In the genomic region with DNA sequence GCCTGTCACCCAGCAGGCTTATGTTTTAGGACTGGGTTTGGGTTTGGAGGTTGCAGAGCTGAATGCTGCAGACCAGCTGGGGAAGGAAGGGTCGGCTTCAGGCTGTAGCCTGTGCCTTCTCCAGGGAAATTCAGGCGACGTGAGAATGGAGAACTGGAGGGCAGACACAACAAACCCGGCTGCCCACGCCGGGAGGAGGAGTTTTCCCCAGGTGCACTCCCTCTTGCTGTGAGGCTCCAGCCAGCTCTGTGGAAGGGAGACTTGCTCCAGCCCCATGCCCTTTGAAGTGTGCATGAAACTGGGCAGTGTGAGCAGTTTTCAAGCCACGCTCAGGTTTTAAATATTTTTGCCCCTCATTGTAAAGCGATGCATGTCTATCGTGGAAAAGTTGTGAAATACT, we compare ENCODE assay signal across 15 cellular contexts.
"Had no signal": no experiment of that assay in that cellular context is flagged by ENCODE, and none has a peak within 500 bp of the region (broad histone marks: within the 10 kb centered on the region; RNA-seq: fewer than 3 reads in every experiment).

No MANE protein-coding gene starts in this region.

- H3K4me3 Mint-ChIP-seq: activated B cell treated with CpG ODN at 0.5 μM for 24 hours; activated CD4-positive, alpha-beta T cell treated with anti-CD3 and anti-CD28 coated beads, Interleukin-2, amount 10 ng/mL, durations not matched to agents 7 days and 5 days; activated naive CD4-positive, alpha-beta T cell treated with anti-CD3 and anti-CD28 coated beads for 36 hours; activated naive CD8-positive, alpha-beta T cell treated with anti-CD3 and anti-CD28 coated beads, Interleukin-2, amount 50 U/mL, for 24 hours; effector memory CD8-positive, alpha-beta T cell; naive B cell; stimulated activated effector memory CD8-positive, alpha-beta T cell treated with anti-CD3 and anti-CD28 coated beads, Interleukin-12 subunit alpha, Interleukin-12 subunit beta, amount 100 ng/mL, for 72 hours; T-helper 1 cell treated with Interleukin-12 subunit alpha and Interleukin-12 subunit beta and Interleukin-4 antibody, amounts not matched to agents 30 μg/mL and 1 μg/mL, for 36 hours had no signal

- H3K27ac ChIP-seq: breast epithelium, left lung, tibial artery had no signal

- H3K9me3 Mint-ChIP-seq: activated B cell treated with CpG ODN at 0.5 μM for 24 hours; activated CD4-positive, alpha-beta T cell treated with anti-CD3 and anti-CD28 coated beads, Interleukin-2, amount 10 ng/mL, durations not matched to agents 7 days and 5 days; activated naive CD4-positive, alpha-beta T cell treated with anti-CD3 and anti-CD28 coated beads for 36 hours; activated naive CD8-positive, alpha-beta T cell treated with anti-CD3 and anti-CD28 coated beads, Interleukin-2, amount 50 U/mL, for 24 hours; effector memory CD8-positive, alpha-beta T cell; naive B cell; stimulated activated effector memory CD8-positive, alpha-beta T cell treated with anti-CD3 and anti-CD28 coated beads, Interleukin-12 subunit alpha, Interleukin-12 subunit beta, amount 100 ng/mL, for 72 hours; T-helper 1 cell treated with Interleukin-12 subunit alpha and Interleukin-12 subunit beta and Interleukin-4 antibody, amounts not matched to agents 30 μg/mL and 1 μg/mL, for 36 hours had no signal

- ATAC-seq: activated naive CD8-positive, alpha-beta T cell treated with anti-CD3 and anti-CD28 coated beads, Interleukin-2, amount 50 U/mL, for 24 hours; effector memory CD8-positive, alpha-beta T cell; left lung had no signal

- DNase-seq: activated B cell treated with CpG ODN at 0.5 μM for 24 hours; activated naive CD4-positive, alpha-beta T cell treated with anti-CD3 and anti-CD28 coated beads for 36 hours; activated naive CD8-positive, alpha-beta T cell treated with anti-CD3 and anti-CD28 coated beads, Interleukin-2, amount 50 U/mL, for 24 hours; aorta; dermis blood vessel endothelial cell; effector memory CD8-positive, alpha-beta T cell; head of caudate nucleus; left lung; mammary epithelial cell; naive B cell had no signal

- H3K4me1 Mint-ChIP-seq: activated B cell treated with CpG ODN at 0.5 μM for 24 hours; activated naive CD8-positive, alpha-beta T cell treated with anti-CD3 and anti-CD28 coated beads, Interleukin-2, amount 50 U/mL, for 24 hours; naive B cell; stimulated activated effector memory CD8-positive, alpha-beta T cell treated with anti-CD3 and anti-CD28 coated beads, Interleukin-12 subunit alpha, Interleukin-12 subunit beta, amount 100 ng/mL, for 72 hours had no signal

- H3K27me3 ChIP-seq: breast epithelium, left lung, tibial artery had no signal

- H3K4me1 ChIP-seq: breast epithelium, left lung, tibial artery had no signal

- H3K27ac Mint-ChIP-seq: activated B cell treated with CpG ODN at 0.5 μM for 24 hours; activated CD4-positive, alpha-beta T cell treated with anti-CD3 and anti-CD28 coated beads, Interleukin-2, amount 10 ng/mL, durations not matched to agents 7 days and 5 days; activated naive CD4-positive, alpha-beta T cell treated with anti-CD3 and anti-CD28 coated beads for 36 hours; activated naive CD8-positive, alpha-beta T cell treated with anti-CD3 and anti-CD28 coated beads, Interleukin-2, amount 50 U/mL, for 24 hours; effector memory CD8-positive, alpha-beta T cell; naive B cell; stimulated activated effector memory CD8-positive, alpha-beta T cell treated with anti-CD3 and anti-CD28 coated beads, Interleukin-12 subunit alpha, Interleukin-12 subunit beta, amount 100 ng/mL, for 72 hours; T-helper 1 cell treated with Interleukin-12 subunit alpha and Interleukin-12 subunit beta and Interleukin-4 antibody, amounts not matched to agents 30 μg/mL and 1 μg/mL, for 36 hours had no signal

- H3K36me3 Mint-ChIP-seq: naive B cell; stimulated activated effector memory CD8-positive, alpha-beta T cell treated with anti-CD3 and anti-CD28 coated beads, Interleukin-12 subunit alpha, Interleukin-12 subunit beta, amount 100 ng/mL, for 72 hours had no signal
